ENCODE assay signal across 29 cellular contexts in the genomic region with DNA sequence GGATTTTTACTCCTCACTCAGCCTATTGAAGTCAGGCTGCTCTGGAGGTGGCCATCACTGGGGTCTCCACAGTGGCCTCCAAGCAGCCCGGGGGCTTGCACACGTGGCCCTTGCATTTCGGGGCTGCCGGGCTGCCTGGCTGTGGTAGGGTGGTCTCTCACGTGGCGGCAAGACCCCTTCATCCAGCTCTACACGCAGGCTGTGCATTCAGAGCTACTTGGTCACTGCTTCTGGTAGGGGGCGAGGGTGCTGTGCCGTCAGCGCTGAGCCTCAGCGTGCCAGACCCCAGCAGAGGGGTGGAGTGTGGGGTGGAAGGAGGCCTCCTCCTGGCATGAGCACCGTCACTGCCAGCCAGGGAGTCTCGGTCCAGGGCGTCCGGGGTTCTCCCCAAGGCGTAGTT.
"Had no signal": no experiment of that assay in that cellular context is flagged by ENCODE, and none has a peak within 500 bp of the region (broad histone marks: within the 10 kb centered on the region; RNA-seq: fewer than 3 reads in every experiment).

No MANE protein-coding gene starts in this region.

- H3K4me1 Mint-ChIP-seq: activated CD4-positive, alpha-beta T cell treated with anti-CD3 and anti-CD28 coated beads, Interleukin-2, amount 10 ng/mL, durations not matched to agents 24 days and 14 days; activated naive CD4-positive, alpha-beta T cell treated with anti-CD3 and anti-CD28 coated beads, Interleukin-2, amount 50 U/mL, for 24 hours; activated naive CD8-positive, alpha-beta T cell treated with anti-CD3 and anti-CD28 coated beads, Interleukin-2, amount 10 ng/mL, durations not matched to agents 7 days and 5 days; activated T-helper 17 cell treated with anti-CD3 and anti-CD28 coated beads, Interleukin-2, amount 50 U/mL, for 72 hours had no signal

- H3K27me3 ChIP-seq: ascending aorta, cardiac muscle cell, SJSA1 had no signal

- H3K4me2 ChIP-seq: KMS-11, SK-N-SH had no signal

- H3K9me3 ChIP-seq: ascending aorta, SJSA1, SK-N-SH had no signal

- DNase-seq: activated CD4-positive, alpha-beta T cell treated with anti-CD3 and anti-CD28 coated beads, Interleukin-2, amount 10 ng/mL, durations not matched to agents 24 days and 14 days; activated CD4-positive, alpha-beta T cell treated with anti-CD3 and anti-CD28 coated beads, Interleukin-2, amount 50 U/mL, for 4 hours; activated CD8-positive, alpha-beta T cell treated with anti-CD3 and anti-CD28 coated beads for 36 hours; activated effector memory CD4-positive, alpha-beta T cell treated with anti-CD3 and anti-CD28 coated beads, Interleukin-2, amount 50 U/mL, for 16 hours; activated naive CD4-positive, alpha-beta T cell; activated naive CD8-positive, alpha-beta T cell treated with anti-CD3 and anti-CD28 coated beads, Interleukin-2, amount 10 ng/mL, durations not matched to agents 7 days and 5 days; activated T-cell treated with anti-CD3 and anti-CD28 coated beads, Interleukin-2, amount 50 U/mL, for 1 hour; activated T-cell treated with anti-CD3 and anti-CD28 coated beads, Interleukin-2, amount 50 U/mL, for 72 hours; amygdala; MM.1S; MV-4-11; NCI-H1092; NCI-H1436 treated with DMSO at 0.1 percent for 48 hours; NCI-H1694 treated with DMSO at 0.1 percent for 48 hours; NCI-H2029; NCI-H345; NCI-H524 treated with DMSO at 0.1 percent for 48 hours; NK-92 treated with Interleukin-12 subunit alpha and Interleukin-12 subunit beta, amount 100 ng/mL, for 24 hours; OCI-M1; SHP77 treated with DMSO at 0.1 percent for 48 hours; SK-N-SH had no signal

- ATAC-seq: activated CD8-positive, alpha-beta T cell treated with anti-CD3 and anti-CD28 coated beads for 36 hours; activated T-cell treated with anti-CD3 and anti-CD28 coated beads, Interleukin-2, amount 50 U/mL, for 72 hours; activated T-helper 17 cell treated with anti-CD3 and anti-CD28 coated beads, Interleukin-2, amount 50 U/mL, for 72 hours had no signal

- H3K27ac Mint-ChIP-seq: activated CD4-positive, alpha-beta T cell treated with anti-CD3 and anti-CD28 coated beads, Interleukin-2, amount 10 ng/mL, durations not matched to agents 24 days and 14 days; activated CD8-positive, alpha-beta T cell treated with anti-CD3 and anti-CD28 coated beads for 36 hours; activated naive CD4-positive, alpha-beta T cell treated with anti-CD3 and anti-CD28 coated beads, Interleukin-2, amount 50 U/mL, for 24 hours; activated naive CD8-positive, alpha-beta T cell treated with anti-CD3 and anti-CD28 coated beads, Interleukin-2, amount 10 ng/mL, durations not matched to agents 7 days and 5 days; activated T-cell treated with anti-CD3 and anti-CD28 coated beads, Interleukin-2, amount 50 U/mL, for 72 hours; activated T-helper 17 cell treated with anti-CD3 and anti-CD28 coated beads, Interleukin-2, amount 50 U/mL, for 72 hours; T-helper 1 cell treated with Interleukin-12 subunit alpha and Interleukin-12 subunit beta and Interleukin-4 antibody, amounts not matched to agents 30 μg/mL and 1 μg/mL, for 36 hours; T-helper 2 cell treated with Interferon-gamma antibody and Interleukin-4, amounts not matched to agents 5 μg/mL and 100 μg/mL, for 36 hours had no signal

- H3K4me3 ChIP-seq: ascending aorta, cardiac muscle cell, SJSA1 had no signal

- H3K9ac ChIP-seq: KMS-11, SK-N-SH had no signal

- H3K36me3 ChIP-seq: ascending aorta had no signal

- H3K4me3 Mint-ChIP-seq: activated CD4-positive, alpha-beta T cell treated with anti-CD3 and anti-CD28 coated beads, Interleukin-2, amount 10 ng/mL, durations not matched to agents 24 days and 14 days; activated CD8-positive, alpha-beta T cell treated with anti-CD3 and anti-CD28 coated beads for 36 hours; activated naive CD4-positive, alpha-beta T cell treated with anti-CD3 and anti-CD28 coated beads, Interleukin-2, amount 50 U/mL, for 24 hours; activated naive CD8-positive, alpha-beta T cell treated with anti-CD3 and anti-CD28 coated beads, Interleukin-2, amount 10 ng/mL, durations not matched to agents 7 days and 5 days; activated T-cell treated with anti-CD3 and anti-CD28 coated beads, Interleukin-2, amount 50 U/mL, for 72 hours; activated T-helper 17 cell treated with anti-CD3 and anti-CD28 coated beads, Interleukin-2, amount 50 U/mL, for 72 hours; T-helper 1 cell treated with Interleukin-12 subunit alpha and Interleukin-12 subunit beta and Interleukin-4 antibody, amounts not matched to agents 30 μg/mL and 1 μg/mL, for 36 hours; T-helper 2 cell treated with Interferon-gamma antibody and Interleukin-4, amounts not matched to agents 5 μg/mL and 100 μg/mL, for 36 hours had no signal

- H3K9me3 Mint-ChIP-seq: activated CD4-positive, alpha-beta T cell treated with anti-CD3 and anti-CD28 coated beads, Interleukin-2, amount 10 ng/mL, durations not matched to agents 24 days and 14 days; activated CD8-positive, alpha-beta T cell treated with anti-CD3 and anti-CD28 coated beads for 36 hours; activated naive CD4-positive, alpha-beta T cell treated with anti-CD3 and anti-CD28 coated beads, Interleukin-2, amount 50 U/mL, for 24 hours; activated naive CD8-positive, alpha-beta T cell treated with anti-CD3 and anti-CD28 coated beads, Interleukin-2, amount 10 ng/mL, durations not matched to agents 7 days and 5 days; activated T-cell treated with anti-CD3 and anti-CD28 coated beads, Interleukin-2, amount 50 U/mL, for 72 hours; activated T-helper 17 cell treated with anti-CD3 and anti-CD28 coated beads, Interleukin-2, amount 50 U/mL, for 72 hours; T-helper 1 cell treated with Interleukin-12 subunit alpha and Interleukin-12 subunit beta and Interleukin-4 antibody, amounts not matched to agents 30 μg/mL and 1 μg/mL, for 36 hours; T-helper 2 cell treated with Interferon-gamma antibody and Interleukin-4, amounts not matched to agents 5 μg/mL and 100 μg/mL, for 36 hours had no signal

- H3K36me3 Mint-ChIP-seq: activated naive CD4-positive, alpha-beta T cell treated with anti-CD3 and anti-CD28 coated beads, Interleukin-2, amount 50 U/mL, for 24 hours; activated naive CD8-positive, alpha-beta T cell treated with anti-CD3 and anti-CD28 coated beads, Interleukin-2, amount 10 ng/mL, durations not matched to agents 7 days and 5 days had no signal

- H3K27me3 Mint-ChIP-seq: activated CD4-positive, alpha-beta T cell treated with anti-CD3 and anti-CD28 coated beads, Interleukin-2, amount 10 ng/mL, durations not matched to agents 24 days and 14 days; activated CD8-positive, alpha-beta T cell treated with anti-CD3 and anti-CD28 coated beads for 36 hours; activated naive CD4-positive, alpha-beta T cell treated with anti-CD3 and anti-CD28 coated beads, Interleukin-2, amount 50 U/mL, for 24 hours; activated naive CD8-positive, alpha-beta T cell treated with anti-CD3 and anti-CD28 coated beads, Interleukin-2, amount 10 ng/mL, durations not matched to agents 7 days and 5 days had no signal

- H3K27ac ChIP-seq: ascending aorta, KMS-11, SJSA1 had no signal
